1 cellular context compared by ENCODE assay signal in the genomic region with DNA sequence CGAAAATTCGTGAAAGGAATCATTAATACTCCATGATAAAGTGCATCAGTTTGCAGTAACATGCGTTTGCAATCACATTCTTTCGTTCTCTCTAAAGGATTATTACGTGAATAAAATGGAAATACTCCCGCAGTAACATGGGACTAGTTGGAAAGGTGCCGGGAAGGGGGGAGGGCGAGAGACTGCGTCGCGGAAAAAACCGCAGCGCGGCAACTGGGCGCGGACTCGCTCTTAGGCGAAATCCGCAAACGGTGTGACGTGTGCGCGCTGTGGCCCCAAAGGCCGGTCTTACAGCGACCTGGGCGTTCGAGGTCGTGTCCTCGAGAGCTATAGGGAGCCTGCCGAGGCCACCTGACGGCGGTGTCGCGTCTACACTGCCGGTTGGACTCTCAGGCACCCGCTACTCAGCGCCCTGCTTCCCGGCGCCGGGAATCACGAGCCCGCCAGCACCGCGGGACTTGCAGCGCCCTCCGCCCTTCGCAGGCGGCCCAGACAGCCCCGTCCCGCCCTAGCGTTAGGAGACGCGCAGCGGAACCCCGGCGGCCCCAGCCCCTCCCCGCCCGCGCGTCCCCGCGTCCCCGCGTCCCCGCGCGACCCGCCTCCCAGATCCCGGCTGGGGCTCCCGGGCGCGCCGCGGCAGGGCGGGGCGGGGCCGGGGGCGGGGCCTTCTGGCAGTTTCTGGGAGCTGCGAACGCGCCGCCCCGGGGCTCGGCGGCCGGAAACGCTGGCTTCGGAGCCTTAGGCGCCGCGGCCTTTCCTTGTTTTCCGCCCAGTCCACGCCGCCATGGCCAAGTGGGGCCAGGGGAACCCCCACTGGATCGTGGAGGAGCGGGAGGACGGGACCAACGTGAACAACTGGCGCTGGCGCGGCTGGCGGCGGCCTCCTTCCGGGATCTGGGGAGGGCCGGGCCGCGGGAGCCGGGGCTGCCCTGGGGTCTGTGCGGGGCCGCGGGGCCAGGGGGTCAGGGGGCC.
TF ChIP-seq lines count a peak whose summit lies in the region.

No MANE protein-coding gene starts in this region.

TF ChIP-seq in HepG2, 621 proteins besides CTCF, POLR2A, EP300 and RAD21 (continued from another document and continues in another):
- TF ChIP-seq, protein P1, sequence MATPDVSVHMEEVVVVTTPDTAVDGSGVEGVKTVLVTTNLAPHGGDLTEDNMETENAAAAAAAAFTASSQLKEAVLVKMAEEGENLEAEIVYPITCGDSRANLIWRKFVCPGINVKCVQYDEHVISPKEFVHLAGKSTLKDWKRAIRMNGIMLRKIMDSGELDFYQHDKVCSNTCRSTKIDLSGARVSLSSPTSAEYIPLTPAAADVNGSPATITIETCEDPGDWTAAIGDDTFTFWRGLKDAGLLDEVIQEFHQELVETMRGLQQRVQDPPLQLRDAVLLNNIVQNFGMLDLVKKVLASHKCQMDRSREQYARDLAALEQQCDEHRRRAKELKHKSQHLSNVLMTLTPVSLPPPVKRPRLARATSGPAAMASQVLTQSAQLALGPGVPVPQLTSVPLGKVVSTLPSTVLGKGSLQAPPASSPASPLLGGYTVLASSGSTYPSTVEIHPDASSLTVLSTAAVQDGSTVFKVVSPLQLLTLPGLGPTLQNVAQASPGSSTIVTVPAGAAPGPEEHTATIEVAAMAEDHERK (CRISPR knock-in tag; IDR thresholded peaks at IDR 0.05; ENCODE audit: low read depth) = 0 out of 2 replicates have a peak, but pooled peaks have one; percentile 52
- TF ChIP-seq, protein P2, sequence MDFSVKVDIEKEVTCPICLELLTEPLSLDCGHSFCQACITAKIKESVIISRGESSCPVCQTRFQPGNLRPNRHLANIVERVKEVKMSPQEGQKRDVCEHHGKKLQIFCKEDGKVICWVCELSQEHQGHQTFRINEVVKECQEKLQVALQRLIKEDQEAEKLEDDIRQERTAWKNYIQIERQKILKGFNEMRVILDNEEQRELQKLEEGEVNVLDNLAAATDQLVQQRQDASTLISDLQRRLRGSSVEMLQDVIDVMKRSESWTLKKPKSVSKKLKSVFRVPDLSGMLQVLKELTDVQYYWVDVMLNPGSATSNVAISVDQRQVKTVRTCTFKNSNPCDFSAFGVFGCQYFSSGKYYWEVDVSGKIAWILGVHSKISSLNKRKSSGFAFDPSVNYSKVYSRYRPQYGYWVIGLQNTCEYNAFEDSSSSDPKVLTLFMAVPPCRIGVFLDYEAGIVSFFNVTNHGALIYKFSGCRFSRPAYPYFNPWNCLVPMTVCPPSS (IDR thresholded peaks at IDR 0.05) = no peak
- no peak for TF ChIP-seq MIXL1 (CRISPR knock-in tag; IDR thresholded peaks at IDR 0.05)
- TF ChIP-seq ZNF101 (CRISPR knock-in tag; IDR thresholded peaks at IDR 0.05; ENCODE audit: borderline replicate concordance, low read depth) = peak; percentile 42; the same call in 1 of the 2 replicates
- no peak for TF ChIP-seq ZNF572 (CRISPR knock-in tag; IDR thresholded peaks at IDR 0.05)
- TF ChIP-seq, protein P3, sequence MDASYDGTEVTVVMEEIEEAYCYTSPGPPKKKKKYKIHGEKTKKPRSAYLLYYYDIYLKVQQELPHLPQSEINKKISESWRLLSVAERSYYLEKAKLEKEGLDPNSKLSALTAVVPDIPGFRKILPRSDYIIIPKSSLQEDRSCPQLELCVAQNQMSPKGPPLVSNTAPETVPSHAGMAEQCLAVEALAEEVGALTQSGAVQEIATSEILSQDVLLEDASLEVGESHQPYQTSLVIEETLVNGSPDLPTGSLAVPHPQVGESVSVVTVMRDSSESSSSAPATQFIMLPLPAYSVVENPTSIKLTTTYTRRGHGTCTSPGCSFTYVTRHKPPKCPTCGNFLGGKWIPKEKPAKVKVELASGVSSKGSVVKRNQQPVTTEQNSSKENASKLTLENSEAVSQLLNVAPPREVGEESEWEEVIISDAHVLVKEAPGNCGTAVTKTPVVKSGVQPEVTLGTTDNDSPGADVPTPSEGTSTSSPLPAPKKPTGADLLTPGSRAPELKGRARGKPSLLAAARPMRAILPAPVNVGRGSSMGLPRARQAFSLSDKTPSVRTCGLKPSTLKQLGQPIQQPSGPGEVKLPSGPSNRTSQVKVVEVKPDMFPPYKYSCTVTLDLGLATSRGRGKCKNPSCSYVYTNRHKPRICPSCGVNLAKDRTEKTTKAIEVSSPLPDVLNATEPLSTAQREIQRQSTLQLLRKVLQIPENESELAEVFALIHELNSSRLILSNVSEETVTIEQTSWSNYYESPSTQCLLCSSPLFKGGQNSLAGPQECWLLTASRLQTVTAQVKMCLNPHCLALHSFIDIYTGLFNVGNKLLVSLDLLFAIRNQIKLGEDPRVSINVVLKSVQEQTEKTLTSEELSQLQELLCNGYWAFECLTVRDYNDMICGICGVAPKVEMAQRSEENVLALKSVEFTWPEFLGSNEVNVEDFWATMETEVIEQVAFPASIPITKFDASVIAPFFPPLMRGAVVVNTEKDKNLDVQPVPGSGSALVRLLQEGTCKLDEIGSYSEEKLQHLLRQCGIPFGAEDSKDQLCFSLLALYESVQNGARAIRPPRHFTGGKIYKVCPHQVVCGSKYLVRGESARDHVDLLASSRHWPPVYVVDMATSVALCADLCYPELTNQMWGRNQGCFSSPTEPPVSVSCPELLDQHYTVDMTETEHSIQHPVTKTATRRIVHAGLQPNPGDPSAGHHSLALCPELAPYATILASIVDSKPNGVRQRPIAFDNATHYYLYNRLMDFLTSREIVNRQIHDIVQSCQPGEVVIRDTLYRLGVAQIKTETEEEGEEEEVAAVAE (CRISPR knock-in tag; IDR thresholded peaks at IDR 0.05; ENCODE audit: borderline replicate concordance) = peak; percentile 36; the same call in 1 of the 2 replicates
- TF ChIP-seq CHD2 (IDR thresholded peaks at IDR 0.05; ENCODE audit: low read depth, low read length) = peak; percentile 92
- peak; percentile 92 for TF ChIP-seq ZBTB42 (CRISPR knock-in tag; IDR thresholded peaks at IDR 0.05)
- TF ChIP-seq, protein P4, sequence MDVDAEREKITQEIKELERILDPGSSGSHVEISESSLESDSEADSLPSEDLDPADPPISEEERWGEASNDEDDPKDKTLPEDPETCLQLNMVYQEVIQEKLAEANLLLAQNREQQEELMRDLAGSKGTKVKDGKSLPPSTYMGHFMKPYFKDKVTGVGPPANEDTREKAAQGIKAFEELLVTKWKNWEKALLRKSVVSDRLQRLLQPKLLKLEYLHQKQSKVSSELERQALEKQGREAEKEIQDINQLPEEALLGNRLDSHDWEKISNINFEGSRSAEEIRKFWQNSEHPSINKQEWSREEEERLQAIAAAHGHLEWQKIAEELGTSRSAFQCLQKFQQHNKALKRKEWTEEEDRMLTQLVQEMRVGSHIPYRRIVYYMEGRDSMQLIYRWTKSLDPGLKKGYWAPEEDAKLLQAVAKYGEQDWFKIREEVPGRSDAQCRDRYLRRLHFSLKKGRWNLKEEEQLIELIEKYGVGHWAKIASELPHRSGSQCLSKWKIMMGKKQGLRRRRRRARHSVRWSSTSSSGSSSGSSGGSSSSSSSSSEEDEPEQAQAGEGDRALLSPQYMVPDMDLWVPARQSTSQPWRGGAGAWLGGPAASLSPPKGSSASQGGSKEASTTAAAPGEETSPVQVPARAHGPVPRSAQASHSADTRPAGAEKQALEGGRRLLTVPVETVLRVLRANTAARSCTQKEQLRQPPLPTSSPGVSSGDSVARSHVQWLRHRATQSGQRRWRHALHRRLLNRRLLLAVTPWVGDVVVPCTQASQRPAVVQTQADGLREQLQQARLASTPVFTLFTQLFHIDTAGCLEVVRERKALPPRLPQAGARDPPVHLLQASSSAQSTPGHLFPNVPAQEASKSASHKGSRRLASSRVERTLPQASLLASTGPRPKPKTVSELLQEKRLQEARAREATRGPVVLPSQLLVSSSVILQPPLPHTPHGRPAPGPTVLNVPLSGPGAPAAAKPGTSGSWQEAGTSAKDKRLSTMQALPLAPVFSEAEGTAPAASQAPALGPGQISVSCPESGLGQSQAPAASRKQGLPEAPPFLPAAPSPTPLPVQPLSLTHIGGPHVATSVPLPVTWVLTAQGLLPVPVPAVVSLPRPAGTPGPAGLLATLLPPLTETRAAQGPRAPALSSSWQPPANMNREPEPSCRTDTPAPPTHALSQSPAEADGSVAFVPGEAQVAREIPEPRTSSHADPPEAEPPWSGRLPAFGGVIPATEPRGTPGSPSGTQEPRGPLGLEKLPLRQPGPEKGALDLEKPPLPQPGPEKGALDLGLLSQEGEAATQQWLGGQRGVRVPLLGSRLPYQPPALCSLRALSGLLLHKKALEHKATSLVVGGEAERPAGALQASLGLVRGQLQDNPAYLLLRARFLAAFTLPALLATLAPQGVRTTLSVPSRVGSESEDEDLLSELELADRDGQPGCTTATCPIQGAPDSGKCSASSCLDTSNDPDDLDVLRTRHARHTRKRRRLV (CRISPR knock-in tag; IDR thresholded peaks at IDR 0.05) = 0 out of 2 replicates have a peak, but pooled peaks have one; percentile 73
- TF ChIP-seq ZFP36L2 (CRISPR knock-in tag; IDR thresholded peaks at IDR 0.05) = no peak; the same call in none of the 2 replicates
- TF ChIP-seq, protein P5, sequence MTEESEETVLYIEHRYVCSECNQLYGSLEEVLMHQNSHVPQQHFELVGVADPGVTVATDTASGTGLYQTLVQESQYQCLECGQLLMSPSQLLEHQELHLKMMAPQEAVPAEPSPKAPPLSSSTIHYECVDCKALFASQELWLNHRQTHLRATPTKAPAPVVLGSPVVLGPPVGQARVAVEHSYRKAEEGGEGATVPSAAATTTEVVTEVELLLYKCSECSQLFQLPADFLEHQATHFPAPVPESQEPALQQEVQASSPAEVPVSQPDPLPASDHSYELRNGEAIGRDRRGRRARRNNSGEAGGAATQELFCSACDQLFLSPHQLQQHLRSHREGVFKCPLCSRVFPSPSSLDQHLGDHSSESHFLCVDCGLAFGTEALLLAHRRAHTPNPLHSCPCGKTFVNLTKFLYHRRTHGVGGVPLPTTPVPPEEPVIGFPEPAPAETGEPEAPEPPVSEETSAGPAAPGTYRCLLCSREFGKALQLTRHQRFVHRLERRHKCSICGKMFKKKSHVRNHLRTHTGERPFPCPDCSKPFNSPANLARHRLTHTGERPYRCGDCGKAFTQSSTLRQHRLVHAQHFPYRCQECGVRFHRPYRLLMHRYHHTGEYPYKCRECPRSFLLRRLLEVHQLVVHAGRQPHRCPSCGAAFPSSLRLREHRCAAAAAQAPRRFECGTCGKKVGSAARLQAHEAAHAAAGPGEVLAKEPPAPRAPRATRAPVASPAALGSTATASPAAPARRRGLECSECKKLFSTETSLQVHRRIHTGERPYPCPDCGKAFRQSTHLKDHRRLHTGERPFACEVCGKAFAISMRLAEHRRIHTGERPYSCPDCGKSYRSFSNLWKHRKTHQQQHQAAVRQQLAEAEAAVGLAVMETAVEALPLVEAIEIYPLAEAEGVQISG (CRISPR knock-in tag; IDR thresholded peaks at IDR 0.05) = peak; percentile 68
- peak; percentile 89 for TF ChIP-seq SPEN (CRISPR knock-in tag; IDR thresholded peaks at IDR 0.05; ENCODE audit: low read depth)
- TF ChIP-seq RARG (CRISPR knock-in tag; IDR thresholded peaks at IDR 0.05; ENCODE audit: low read depth) = no peak
- TF ChIP-seq, protein P6, sequence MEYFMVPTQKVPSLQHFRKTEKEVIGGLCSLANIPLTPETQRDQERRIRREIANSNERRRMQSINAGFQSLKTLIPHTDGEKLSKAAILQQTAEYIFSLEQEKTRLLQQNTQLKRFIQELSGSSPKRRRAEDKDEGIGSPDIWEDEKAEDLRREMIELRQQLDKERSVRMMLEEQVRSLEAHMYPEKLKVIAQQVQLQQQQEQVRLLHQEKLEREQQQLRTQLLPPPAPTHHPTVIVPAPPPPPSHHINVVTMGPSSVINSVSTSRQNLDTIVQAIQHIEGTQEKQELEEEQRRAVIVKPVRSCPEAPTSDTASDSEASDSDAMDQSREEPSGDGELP (IDR thresholded peaks at IDR 0.05; ENCODE audit: borderline replicate concordance, low read depth) = peak; percentile 31; the same call in 1 of the 2 replicates
- TF ChIP-seq, protein P7, sequence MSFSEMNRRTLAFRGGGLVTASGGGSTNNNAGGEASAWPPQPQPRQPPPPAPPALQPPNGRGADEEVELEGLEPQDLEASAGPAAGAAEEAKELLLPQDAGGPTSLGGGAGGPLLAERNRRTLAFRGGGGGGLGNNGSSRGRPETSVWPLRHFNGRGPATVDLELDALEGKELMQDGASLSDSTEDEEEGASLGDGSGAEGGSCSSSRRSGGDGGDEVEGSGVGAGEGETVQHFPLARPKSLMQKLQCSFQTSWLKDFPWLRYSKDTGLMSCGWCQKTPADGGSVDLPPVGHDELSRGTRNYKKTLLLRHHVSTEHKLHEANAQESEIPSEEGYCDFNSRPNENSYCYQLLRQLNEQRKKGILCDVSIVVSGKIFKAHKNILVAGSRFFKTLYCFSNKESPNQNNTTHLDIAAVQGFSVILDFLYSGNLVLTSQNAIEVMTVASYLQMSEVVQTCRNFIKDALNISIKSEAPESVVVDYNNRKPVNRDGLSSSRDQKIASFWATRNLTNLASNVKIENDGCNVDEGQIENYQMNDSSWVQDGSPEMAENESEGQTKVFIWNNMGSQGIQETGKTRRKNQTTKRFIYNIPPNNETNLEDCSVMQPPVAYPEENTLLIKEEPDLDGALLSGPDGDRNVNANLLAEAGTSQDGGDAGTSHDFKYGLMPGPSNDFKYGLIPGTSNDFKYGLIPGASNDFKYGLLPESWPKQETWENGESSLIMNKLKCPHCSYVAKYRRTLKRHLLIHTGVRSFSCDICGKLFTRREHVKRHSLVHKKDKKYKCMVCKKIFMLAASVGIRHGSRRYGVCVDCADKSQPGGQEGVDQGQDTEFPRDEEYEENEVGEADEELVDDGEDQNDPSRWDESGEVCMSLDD (CRISPR knock-in tag; IDR thresholded peaks at IDR 0.05; ENCODE audit: borderline replicate concordance) = no peak
- TF ChIP-seq, protein P8, sequence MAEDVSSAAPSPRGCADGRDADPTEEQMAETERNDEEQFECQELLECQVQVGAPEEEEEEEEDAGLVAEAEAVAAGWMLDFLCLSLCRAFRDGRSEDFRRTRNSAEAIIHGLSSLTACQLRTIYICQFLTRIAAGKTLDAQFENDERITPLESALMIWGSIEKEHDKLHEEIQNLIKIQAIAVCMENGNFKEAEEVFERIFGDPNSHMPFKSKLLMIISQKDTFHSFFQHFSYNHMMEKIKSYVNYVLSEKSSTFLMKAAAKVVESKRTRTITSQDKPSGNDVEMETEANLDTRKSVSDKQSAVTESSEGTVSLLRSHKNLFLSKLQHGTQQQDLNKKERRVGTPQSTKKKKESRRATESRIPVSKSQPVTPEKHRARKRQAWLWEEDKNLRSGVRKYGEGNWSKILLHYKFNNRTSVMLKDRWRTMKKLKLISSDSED (CRISPR knock-in tag; IDR thresholded peaks at IDR 0.05) = peak; percentile 71; the same call in 1 of the 2 replicates
- TF ChIP-seq, protein P9, sequence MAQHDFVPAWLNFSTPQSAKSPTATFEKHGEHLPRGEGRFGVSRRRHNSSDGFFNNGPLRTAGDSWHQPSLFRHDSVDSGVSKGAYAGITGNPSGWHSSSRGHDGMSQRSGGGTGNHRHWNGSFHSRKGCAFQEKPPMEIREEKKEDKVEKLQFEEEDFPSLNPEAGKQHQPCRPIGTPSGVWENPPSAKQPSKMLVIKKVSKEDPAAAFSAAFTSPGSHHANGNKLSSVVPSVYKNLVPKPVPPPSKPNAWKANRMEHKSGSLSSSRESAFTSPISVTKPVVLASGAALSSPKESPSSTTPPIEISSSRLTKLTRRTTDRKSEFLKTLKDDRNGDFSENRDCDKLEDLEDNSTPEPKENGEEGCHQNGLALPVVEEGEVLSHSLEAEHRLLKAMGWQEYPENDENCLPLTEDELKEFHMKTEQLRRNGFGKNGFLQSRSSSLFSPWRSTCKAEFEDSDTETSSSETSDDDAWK (CRISPR knock-in tag; IDR thresholded peaks at IDR 0.05) = no peak
- TF ChIP-seq ZNF713 (CRISPR knock-in tag; IDR thresholded peaks at IDR 0.05) = no peak
- no peak; the same call in none of the 2 replicates for TF ChIP-seq ZNF230 (CRISPR knock-in tag; IDR thresholded peaks at IDR 0.05)
- TF ChIP-seq ZSCAN30 (CRISPR knock-in tag; IDR thresholded peaks at IDR 0.05) = peak; percentile 69; the same call in 1 of the 2 replicates
- peak; percentile 45 for TF ChIP-seq ZNF274 (CRISPR knock-in tag; IDR thresholded peaks at IDR 0.05)
- peak; percentile 84 for TF ChIP-seq YY1 (IDR thresholded peaks at IDR 0.05; ENCODE audit: insufficient read depth, insufficient replicate concordance, low read depth, low read length)
- TF ChIP-seq ZNF614 (CRISPR knock-in tag; IDR thresholded peaks at IDR 0.05; ENCODE audit: borderline replicate concordance) = peak; percentile 65; the same call in 1 of the 2 replicates
- TF ChIP-seq ZNF589 (CRISPR knock-in tag; conservative IDR thresholded peaks at IDR 0.05) = peak; percentile 97; the same call in 1 of the 2 replicates
- peak; percentile 58; the same call in 1 of the 2 replicates for TF ChIP-seq ZNF780A (CRISPR knock-in tag; IDR thresholded peaks at IDR 0.05)
